ENCODE assay signal across 36 cellular contexts in genomic region chr4:113375964-113376666, GRCh38.
"Had no signal": no experiment of that assay in that cellular context is flagged by ENCODE, and none has a peak within 500 bp of the region (broad histone marks: within the 10 kb centered on the region; RNA-seq: fewer than 3 reads in every experiment).

No MANE protein-coding gene starts in this region.

- H3K36me3 Mint-ChIP-seq: activated CD4-positive, alpha-beta memory T cell treated with anti-CD3 and anti-CD28 coated beads for 36 hours; activated CD8-positive, alpha-beta memory T cell treated with anti-CD3 and anti-CD28 coated beads, Interleukin-2, amount 10 ng/mL, durations not matched to agents 7 days and 5 days; activated naive CD4-positive, alpha-beta T cell treated with anti-CD3 and anti-CD28 coated beads, Interleukin-2, amount 50 U/mL, for 24 hours; activated naive CD8-positive, alpha-beta T cell treated with anti-CD3 and anti-CD28 coated beads for 36 hours had no signal

- H3K27ac Mint-ChIP-seq: activated B cell treated with CpG ODN at 0.5 μM for 24 hours; activated CD4-positive, alpha-beta memory T cell treated with anti-CD3 and anti-CD28 coated beads for 36 hours; activated CD4-positive, alpha-beta T cell treated with anti-CD3 and anti-CD28 coated beads for 36 hours; activated CD4-positive, alpha-beta T cell treated with anti-CD3 and anti-CD28 coated beads, Interleukin-2, amount 10 ng/mL, durations not matched to agents 24 days and 14 days; activated CD8-positive, alpha-beta memory T cell treated with anti-CD3 and anti-CD28 coated beads, Interleukin-2, amount 10 ng/mL, durations not matched to agents 7 days and 5 days; activated CD8-positive, alpha-beta T cell treated with anti-CD3 and anti-CD28 coated beads, Interleukin-2, amount 10 ng/mL, durations not matched to agents 7 days and 5 days; activated naive CD4-positive, alpha-beta T cell treated with anti-CD3 and anti-CD28 coated beads for 36 hours; activated naive CD4-positive, alpha-beta T cell treated with anti-CD3 and anti-CD28 coated beads, Interleukin-2, amount 50 U/mL, for 24 hours; activated naive CD8-positive, alpha-beta T cell treated with anti-CD3 and anti-CD28 coated beads for 36 hours; activated naive CD8-positive, alpha-beta T cell treated with anti-CD3 and anti-CD28 coated beads, Interleukin-2, amount 50 U/mL, for 24 hours; activated T-helper 1 cell treated with anti-CD3 and anti-CD28 coated beads, Interleukin-12 subunit alpha, Interleukin-12 subunit beta, Interleukin-2, Interleukin-4 antibody, amounts not matched to agents 30 ng/mL and 10 ng/mL and 1 ng/mL, durations not matched to agents 14 hours and 24 hours and 36 hours; activated T-helper 2 cell treated with anti-CD3 and anti-CD28 coated beads, Interferon-gamma antibody, Interleukin-2, Interleukin-4, amounts not matched to agents 10 μg/mL and 5 μg/mL and 100 μg/mL, durations not matched to agents 14 hours and 24 hours and 36 hours; effector memory CD8-positive, alpha-beta T cell; T-helper 17 cell; T-helper 2 cell treated with Interferon-gamma antibody and Interleukin-4, amounts not matched to agents 5 μg/mL and 100 μg/mL, for 36 hours had no signal

- H3K27me3 Mint-ChIP-seq: activated B cell treated with CpG ODN at 0.5 μM for 24 hours had no signal

- DNase-seq: activated B cell treated with CpG ODN at 0.5 μM for 24 hours; activated CD4-positive, alpha-beta memory T cell treated with anti-CD3 and anti-CD28 coated beads for 36 hours; activated CD4-positive, alpha-beta T cell treated with anti-CD3 and anti-CD28 coated beads for 36 hours; activated CD4-positive, alpha-beta T cell treated with anti-CD3 and anti-CD28 coated beads, Interleukin-2, amount 10 ng/mL, durations not matched to agents 24 days and 14 days; activated CD8-positive, alpha-beta memory T cell treated with anti-CD3 and anti-CD28 coated beads, Interleukin-2, amount 10 ng/mL, durations not matched to agents 7 days and 5 days; activated CD8-positive, alpha-beta memory T cell treated with anti-CD3 and anti-CD28 coated beads, Interleukin-2, amount 50 U/mL, for 4 hours; activated CD8-positive, alpha-beta T cell treated with anti-CD3 and anti-CD28 coated beads, Interleukin-2, amount 10 ng/mL, durations not matched to agents 7 days and 5 days; activated effector memory CD4-positive, alpha-beta T cell treated with anti-CD3 and anti-CD28 coated beads, Interleukin-2, amount 50 U/mL, for 16 hours; activated naive CD4-positive, alpha-beta T cell treated with anti-CD3 and anti-CD28 coated beads for 36 hours; activated naive CD8-positive, alpha-beta T cell treated with anti-CD3 and anti-CD28 coated beads for 36 hours; activated naive CD8-positive, alpha-beta T cell treated with anti-CD3 and anti-CD28 coated beads, Interleukin-2, amount 50 U/mL, for 24 hours; activated T-cell treated with anti-CD3 and anti-CD28 coated beads, Interleukin-2, amount 50 U/mL, for 1 hour; activated T-cell treated with anti-CD3 and anti-CD28 coated beads, Interleukin-2, amount 50 U/mL, for 48 hours; adrenal gland; amygdala; aorta; body of pancreas; cortex of kidney; dermis blood vessel endothelial cell; effector CD4-positive, alpha-beta T cell; effector memory CD8-positive, alpha-beta T cell; erythroblast; foreskin keratinocyte; gastrocnemius medialis; glutamatergic neuron; T-helper 1 cell; T-helper 17 cell; T1000; WERI-Rb-1 had no signal

- H3K9me3 Mint-ChIP-seq: activated B cell treated with CpG ODN at 0.5 μM for 24 hours; activated CD4-positive, alpha-beta memory T cell treated with anti-CD3 and anti-CD28 coated beads for 36 hours; activated naive CD4-positive, alpha-beta T cell treated with anti-CD3 and anti-CD28 coated beads for 36 hours; activated naive CD4-positive, alpha-beta T cell treated with anti-CD3 and anti-CD28 coated beads, Interleukin-2, amount 50 U/mL, for 24 hours; activated naive CD8-positive, alpha-beta T cell treated with anti-CD3 and anti-CD28 coated beads for 36 hours; activated naive CD8-positive, alpha-beta T cell treated with anti-CD3 and anti-CD28 coated beads, Interleukin-2, amount 50 U/mL, for 24 hours; activated T-helper 1 cell treated with anti-CD3 and anti-CD28 coated beads, Interleukin-12 subunit alpha, Interleukin-12 subunit beta, Interleukin-2, Interleukin-4 antibody, amounts not matched to agents 30 ng/mL and 10 ng/mL and 1 ng/mL, durations not matched to agents 14 hours and 24 hours and 36 hours; activated T-helper 2 cell treated with anti-CD3 and anti-CD28 coated beads, Interferon-gamma antibody, Interleukin-2, Interleukin-4, amounts not matched to agents 10 μg/mL and 5 μg/mL and 100 μg/mL, durations not matched to agents 14 hours and 24 hours and 36 hours; central memory CD8-positive, alpha-beta T cell; effector memory CD8-positive, alpha-beta T cell; T-helper 2 cell treated with Interferon-gamma antibody and Interleukin-4, amounts not matched to agents 5 μg/mL and 100 μg/mL, for 36 hours had no signal

- H3K27me3 ChIP-seq: adrenal gland, body of pancreas, esophagus muscularis mucosa, gastrocnemius medialis had no signal

- H3K27ac ChIP-seq: adrenal gland, body of pancreas, esophagus muscularis mucosa, foreskin keratinocyte, gastrocnemius medialis, WERI-Rb-1 had no signal

- H3K4me1 ChIP-seq: body of pancreas, foreskin keratinocyte, gastrocnemius medialis had no signal

- H3K9me3 ChIP-seq: adrenal gland, body of pancreas, esophagus muscularis mucosa, gastrocnemius medialis had no signal

- ATAC-seq: activated CD4-positive, alpha-beta T cell treated with anti-CD3 and anti-CD28 coated beads for 36 hours; activated CD4-positive, CD25-positive, alpha-beta regulatory T cell treated with anti-CD3 and anti-CD28 coated beads, Interleukin-2, amount 50 U/mL, for 24 hours; activated CD8-positive, alpha-beta memory T cell treated with anti-CD3 and anti-CD28 coated beads, Interleukin-2, amount 10 ng/mL, durations not matched to agents 7 days and 5 days; activated CD8-positive, alpha-beta T cell treated with anti-CD3 and anti-CD28 coated beads, Interleukin-2, amount 10 ng/mL, durations not matched to agents 7 days and 5 days; activated naive CD8-positive, alpha-beta T cell treated with anti-CD3 and anti-CD28 coated beads, Interleukin-2, amount 50 U/mL, for 24 hours; body of pancreas; effector memory CD8-positive, alpha-beta T cell; foreskin keratinocyte; gastrocnemius medialis; T-helper 17 cell had no signal

- H3K4me1 Mint-ChIP-seq: activated B cell treated with CpG ODN at 0.5 μM for 24 hours; activated CD4-positive, alpha-beta T cell treated with anti-CD3 and anti-CD28 coated beads for 36 hours; activated CD4-positive, alpha-beta T cell treated with anti-CD3 and anti-CD28 coated beads, Interleukin-2, amount 10 ng/mL, durations not matched to agents 24 days and 14 days; activated CD8-positive, alpha-beta memory T cell treated with anti-CD3 and anti-CD28 coated beads, Interleukin-2, amount 10 ng/mL, durations not matched to agents 7 days and 5 days; activated naive CD4-positive, alpha-beta T cell treated with anti-CD3 and anti-CD28 coated beads, Interleukin-2, amount 50 U/mL, for 24 hours; activated naive CD8-positive, alpha-beta T cell treated with anti-CD3 and anti-CD28 coated beads, Interleukin-2, amount 50 U/mL, for 24 hours; central memory CD8-positive, alpha-beta T cell; T-helper 17 cell had no signal

- H3K4me3 ChIP-seq: adrenal gland, body of pancreas, esophagus muscularis mucosa, gastrocnemius medialis had no signal

- H3K4me3 Mint-ChIP-seq: activated B cell treated with CpG ODN at 0.5 μM for 24 hours; activated CD4-positive, alpha-beta memory T cell treated with anti-CD3 and anti-CD28 coated beads for 36 hours; activated CD4-positive, alpha-beta T cell treated with anti-CD3 and anti-CD28 coated beads for 36 hours; activated CD4-positive, alpha-beta T cell treated with anti-CD3 and anti-CD28 coated beads, Interleukin-2, amount 10 ng/mL, durations not matched to agents 24 days and 14 days; activated CD8-positive, alpha-beta memory T cell treated with anti-CD3 and anti-CD28 coated beads, Interleukin-2, amount 10 ng/mL, durations not matched to agents 7 days and 5 days; activated CD8-positive, alpha-beta T cell treated with anti-CD3 and anti-CD28 coated beads, Interleukin-2, amount 10 ng/mL, durations not matched to agents 7 days and 5 days; activated naive CD4-positive, alpha-beta T cell treated with anti-CD3 and anti-CD28 coated beads for 36 hours; activated naive CD4-positive, alpha-beta T cell treated with anti-CD3 and anti-CD28 coated beads, Interleukin-2, amount 50 U/mL, for 24 hours; activated naive CD8-positive, alpha-beta T cell treated with anti-CD3 and anti-CD28 coated beads for 36 hours; activated naive CD8-positive, alpha-beta T cell treated with anti-CD3 and anti-CD28 coated beads, Interleukin-2, amount 50 U/mL, for 24 hours; activated T-helper 1 cell treated with anti-CD3 and anti-CD28 coated beads, Interleukin-12 subunit alpha, Interleukin-12 subunit beta, Interleukin-2, Interleukin-4 antibody, amounts not matched to agents 30 ng/mL and 10 ng/mL and 1 ng/mL, durations not matched to agents 14 hours and 24 hours and 36 hours; central memory CD8-positive, alpha-beta T cell; effector memory CD8-positive, alpha-beta T cell; T-helper 17 cell; T-helper 2 cell treated with Interferon-gamma antibody and Interleukin-4, amounts not matched to agents 5 μg/mL and 100 μg/mL, for 36 hours had no signal
